In the genomic region with DNA sequence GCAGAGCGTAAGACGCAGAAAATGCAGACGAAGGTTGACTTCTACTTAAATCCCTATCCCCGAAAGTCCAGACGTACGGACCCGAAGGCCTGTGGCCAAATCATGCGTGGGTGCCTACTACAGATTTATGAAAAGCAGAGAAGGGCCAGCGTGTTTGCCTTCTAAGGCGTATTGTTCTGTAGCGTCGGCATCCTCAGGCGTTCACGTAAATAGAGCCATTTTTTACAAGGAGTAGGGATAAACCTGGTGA, we compare ENCODE assay signal across 8 cellular contexts. TPM values are rescaled to one million over a fixed set of nuclear protein-coding genes. Genes with fewer than 3 reads are reported as not detected.
DNase-seq lines count a peak whose midpoint lies in the region; ATAC-seq and TF ChIP-seq lines count a peak whose summit lies in the region.

No MANE protein-coding gene starts in this region.

- peaks cover 52% of the 10 kb centered on the region for H3K27me3 Mint-ChIP-seq in activated T-cell treated with anti-CD3 and anti-CD28 coated beads, Interleukin-2, amount 50 U/mL, for 72 hours (ENCODE audit: low read depth)

- H3K4me3 ChIP-seq in GM12864 (ENCODE audit: low read depth, low read length) = peak overlapping the region; percentile 51; the same call in 1 of the 2 replicates
- H3K4me3 ChIP-seq in iPS-11a (ENCODE audit: low read depth, low read length) = peak overlapping the region; percentile 65
- peak overlapping the region; percentile 49 for H3K4me3 ChIP-seq in retinal pigment epithelial cell (ENCODE audit: low read length)

- peaks cover 49% of the 10 kb centered on the region for H3K4me1 Mint-ChIP-seq in activated T-cell treated with anti-CD3 and anti-CD28 coated beads, Interleukin-2, amount 50 U/mL, for 72 hours (ENCODE audit: low read depth)

- DNase-seq in GM12864 (ENCODE audit: low read depth) (no peak), retinal pigment epithelial cell (ENCODE audit: low read depth) (no peak), NCI-H2227 (lab: John Stamatoyannopoulos, UW; ENCODE audit: unreplicated experiment) (no peak), iPS-NIHi7 (ENCODE audit: extremely low spot score) (no peak), activated gamma-delta T cell treated with Interleukin-2 at 50 U/mL for 16 hours (no peak)
- DNase-seq in activated T-cell treated with anti-CD3 and anti-CD28 coated beads, Interleukin-2, amount 50 U/mL, for 72 hours = no peak

- peak overlapping the region; percentile 74 to 77 for H3K4me3 Mint-ChIP-seq in activated T-cell treated with anti-CD3 and anti-CD28 coated beads, Interleukin-2, amount 50 U/mL, for 72 hours

- ATAC-seq in activated T-cell treated with anti-CD3 and anti-CD28 coated beads, Interleukin-2, amount 50 U/mL, for 72 hours (replicated peaks in 1 of 2) = peak in 1 of 2 donors; percentile 36
- no peak for ATAC-seq in GM19035 (IDR thresholded peaks at IDR 0.05; ENCODE audit: unreplicated experiment)

- no peaks in the 10 kb centered on the region for H3K9me3 Mint-ChIP-seq in activated T-cell treated with anti-CD3 and anti-CD28 coated beads, Interleukin-2, amount 50 U/mL, for 72 hours

- H3K36me3 Mint-ChIP-seq in activated T-cell treated with anti-CD3 and anti-CD28 coated beads, Interleukin-2, amount 50 U/mL, for 72 hours (ENCODE audit: insufficient read depth in 2 of 2) = no peaks in the 10 kb centered on the region

- H3K27ac Mint-ChIP-seq in activated T-cell treated with anti-CD3 and anti-CD28 coated beads, Interleukin-2, amount 50 U/mL, for 72 hours = no peak overlapping the region

- TF ChIP-seq CTCF in GM12864 (IDR thresholded peaks at IDR 0.05; ENCODE audit: low read depth, low read length, missing control alignments) = no peak
- no peak for TF ChIP-seq CTCF in retinal pigment epithelial cell (conservative IDR thresholded peaks at IDR 0.05; ENCODE audit: low read depth, low read length)

RNA-seq across cellular contexts. Expression of gene GIPC2, which starts 0.2 kb away (rescaled TPM):
- under 1 TPM; 0.32 to 0.62 TPM for total RNA-seq in activated T-cell treated with anti-CD3 and anti-CD28 coated beads, Interleukin-2, amount 50 U/mL, for 72 hours

RNA-seq across cellular contexts. Expression of gene DNAJB4, which starts 40.8 kb away (rescaled TPM):
- 10 to 100 TPM in 1 of 2 donors, 1 to 10 TPM in 1; 9.6 to 14.0 TPM for total RNA-seq in activated T-cell treated with anti-CD3 and anti-CD28 coated beads, Interleukin-2, amount 50 U/mL, for 72 hours
